Comparison of ENCODE assay signal across 1 cellular context in the genomic region with DNA sequence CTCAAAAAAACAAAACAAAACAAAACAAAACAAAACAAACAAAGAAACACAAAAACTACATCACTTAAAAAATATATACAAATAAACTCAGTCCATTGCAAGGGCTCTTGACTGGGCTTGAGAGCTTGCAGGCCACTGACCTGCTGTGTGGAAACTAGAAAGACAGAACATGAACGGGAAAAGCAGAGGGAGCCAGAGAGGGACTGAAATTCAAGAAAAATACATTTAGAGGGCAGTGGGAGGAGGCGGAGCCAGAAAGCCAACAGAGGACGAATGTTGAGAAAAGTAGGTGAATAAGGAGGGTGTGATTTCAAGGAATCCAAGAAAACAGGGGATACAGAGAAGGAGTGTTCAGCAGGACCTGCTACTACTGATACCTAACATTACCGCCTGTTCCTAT.
TF ChIP-seq lines count a peak whose summit lies in the region.

No MANE protein-coding gene starts in this region.

TF ChIP-seq in H1, 55 proteins besides CTCF, POLR2A, EP300 and RAD21 (continued from another document):
- TF ChIP-seq, protein P1, sequence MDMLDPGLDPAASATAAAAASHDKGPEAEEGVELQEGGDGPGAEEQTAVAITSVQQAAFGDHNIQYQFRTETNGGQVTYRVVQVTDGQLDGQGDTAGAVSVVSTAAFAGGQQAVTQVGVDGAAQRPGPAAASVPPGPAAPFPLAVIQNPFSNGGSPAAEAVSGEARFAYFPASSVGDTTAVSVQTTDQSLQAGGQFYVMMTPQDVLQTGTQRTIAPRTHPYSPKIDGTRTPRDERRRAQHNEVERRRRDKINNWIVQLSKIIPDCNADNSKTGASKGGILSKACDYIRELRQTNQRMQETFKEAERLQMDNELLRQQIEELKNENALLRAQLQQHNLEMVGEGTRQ (IDR thresholded peaks at IDR 0.05; ENCODE audit: low read length) = no peak
- TF ChIP-seq FOSL1 (IDR thresholded peaks at IDR 0.05; ENCODE audit: insufficient read depth, low read depth, low read length) (no peak), BCL11A (IDR thresholded peaks at IDR 0.05; ENCODE audit: low read depth in 2 of 2, low read length in 2 of 2) (no peak), EZH2 (IDR thresholded peaks at IDR 0.05; ENCODE audit: low read depth, low read length, severe bottlenecking) (no peak), SIX5 (IDR thresholded peaks at IDR 0.05; ENCODE audit: low read depth, low read length) (no peak), CHD2 (IDR thresholded peaks at IDR 0.05; ENCODE audit: low read length) (no peak), KDM4A (IDR thresholded peaks at IDR 0.05; ENCODE audit: low read depth, low read length, severe bottlenecking) (no peak), YY1 (IDR thresholded peaks at IDR 0.05; ENCODE audit: low read depth, low read length) (no peak), CBX8 (IDR thresholded peaks at IDR 0.05; ENCODE audit: borderline replicate concordance, low read depth, low read length) (no peak), MAFK (IDR thresholded peaks at IDR 0.05; ENCODE audit: low read depth, low read length) (no peak), RBBP5 (IDR thresholded peaks at IDR 0.05; ENCODE audit: borderline replicate concordance, low read depth, low read length) (no peak), ZNF274 (IDR thresholded peaks at IDR 0.05; ENCODE audit: borderline replicate concordance, extremely low read depth, low read length) (no peak)
- TF ChIP-seq, protein P2, sequence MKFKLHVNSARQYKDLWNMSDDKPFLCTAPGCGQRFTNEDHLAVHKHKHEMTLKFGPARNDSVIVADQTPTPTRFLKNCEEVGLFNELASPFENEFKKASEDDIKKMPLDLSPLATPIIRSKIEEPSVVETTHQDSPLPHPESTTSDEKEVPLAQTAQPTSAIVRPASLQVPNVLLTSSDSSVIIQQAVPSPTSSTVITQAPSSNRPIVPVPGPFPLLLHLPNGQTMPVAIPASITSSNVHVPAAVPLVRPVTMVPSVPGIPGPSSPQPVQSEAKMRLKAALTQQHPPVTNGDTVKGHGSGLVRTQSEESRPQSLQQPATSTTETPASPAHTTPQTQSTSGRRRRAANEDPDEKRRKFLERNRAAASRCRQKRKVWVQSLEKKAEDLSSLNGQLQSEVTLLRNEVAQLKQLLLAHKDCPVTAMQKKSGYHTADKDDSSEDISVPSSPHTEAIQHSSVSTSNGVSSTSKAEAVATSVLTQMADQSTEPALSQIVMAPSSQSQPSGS (IDR thresholded peaks at IDR 0.05; ENCODE audit: low read length) = no peak
TF ChIP-seq in H1: peak in this region for 0.
